In the genomic region with DNA sequence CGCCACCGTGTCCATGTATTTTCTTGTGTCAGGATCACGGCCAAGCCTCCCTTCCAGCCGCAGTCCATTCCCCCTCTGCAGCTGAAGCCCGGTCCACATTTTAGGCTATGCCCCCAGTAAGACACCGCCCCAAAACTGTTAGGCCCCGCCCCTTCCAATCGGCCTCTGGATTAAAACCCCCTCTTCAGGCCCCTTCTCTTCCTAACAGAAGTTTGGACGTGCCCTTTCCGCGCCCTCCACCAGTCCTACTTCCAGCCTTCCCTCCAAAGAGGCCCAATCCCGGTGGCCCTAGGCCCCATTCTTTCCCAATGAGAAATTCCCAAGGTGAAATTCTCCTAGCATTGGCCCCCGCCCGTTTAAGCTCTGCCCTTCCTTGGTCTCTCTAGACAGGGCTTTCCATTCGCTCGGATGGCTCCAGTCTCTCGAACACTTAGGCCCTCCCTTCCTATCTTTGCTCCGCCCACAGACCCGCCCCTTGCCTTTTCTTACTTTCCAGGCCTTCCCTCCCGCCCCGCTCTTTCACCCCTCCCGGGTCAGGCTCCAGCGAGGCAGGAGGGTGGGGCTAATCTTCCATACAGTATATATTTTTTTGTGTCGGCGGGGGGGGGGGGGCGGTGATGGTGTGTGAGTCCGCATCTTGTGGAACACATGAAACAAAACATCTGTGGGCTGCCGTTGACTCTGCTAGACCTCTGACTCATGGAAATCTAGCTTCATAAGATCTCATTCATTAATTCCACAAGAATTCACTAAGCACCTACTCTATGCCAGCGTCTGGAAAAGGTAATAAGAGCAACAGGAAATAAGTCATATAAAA, we compare ENCODE assay signal across 9 cellular contexts. TPM values are rescaled to one million over a fixed set of nuclear protein-coding genes. Genes with fewer than 3 reads are reported as not detected.
DNase-seq lines count a peak whose midpoint lies in the region; ATAC-seq lines count a peak whose summit lies in the region.
"Had no signal": no experiment of that assay in that cellular context is flagged by ENCODE, and none has a peak within 500 bp of the region (broad histone marks: within the 10 kb centered on the region; RNA-seq: fewer than 3 reads in every experiment).

No MANE protein-coding gene starts in this region.

- H3K9me3 Mint-ChIP-seq in activated CD8-positive, alpha-beta memory T cell treated with anti-CD3 and anti-CD28 coated beads, Interleukin-2, amount 10 ng/mL, durations not matched to agents 7 days and 5 days (ENCODE audit: low read depth) = no peaks in the 10 kb centered on the region
- H3K9me3 Mint-ChIP-seq in naive B cell = no peaks in the 10 kb centered on the region
- H3K9me3 Mint-ChIP-seq in stimulated activated naive B cell treated with anti-CD40 and anti-IgM and Interleukin-4, amounts not matched to agents 10 μg/mL and 1 μg/mL and 100 μg/mL, for 72 hours = no peaks in the 10 kb centered on the region

- no peaks in the 10 kb centered on the region for H3K27me3 Mint-ChIP-seq in activated CD8-positive, alpha-beta memory T cell treated with anti-CD3 and anti-CD28 coated beads, Interleukin-2, amount 10 ng/mL, durations not matched to agents 7 days and 5 days
- H3K27me3 Mint-ChIP-seq in naive B cell = no peaks in the 10 kb centered on the region
- no peaks in the 10 kb centered on the region for H3K27me3 Mint-ChIP-seq in stimulated activated naive B cell treated with anti-CD40 and anti-IgM and Interleukin-4, amounts not matched to agents 10 μg/mL and 1 μg/mL and 100 μg/mL, for 72 hours

- H3K27ac Mint-ChIP-seq in activated CD8-positive, alpha-beta memory T cell treated with anti-CD3 and anti-CD28 coated beads, Interleukin-2, amount 10 ng/mL, durations not matched to agents 7 days and 5 days = peak overlapping the region; percentile 96
- peak overlapping the region in 5 of 6 donors; percentile 44 to 91 (median 76) for H3K27ac Mint-ChIP-seq in naive B cell
- peak overlapping the region; percentile 97 for H3K27ac Mint-ChIP-seq in stimulated activated naive B cell treated with anti-CD40 and anti-IgM and Interleukin-4, amounts not matched to agents 10 μg/mL and 1 μg/mL and 100 μg/mL, for 72 hours

- ATAC-seq in activated CD8-positive, alpha-beta memory T cell treated with anti-CD3 and anti-CD28 coated beads, Interleukin-2, amount 10 ng/mL, durations not matched to agents 7 days and 5 days = peak; percentile 37
- no peak for ATAC-seq in naive B cell (ENCODE audit: low read depth in 2 of 2)
- peak in 1 of 2 donors; percentile 20 for ATAC-seq in stimulated activated naive B cell treated with anti-CD40 and anti-IgM and Interleukin-4, amounts not matched to agents 10 μg/mL and 1 μg/mL and 100 μg/mL, for 72 hours (replicated peaks)
- no peak for ATAC-seq in GM19351 (IDR thresholded peaks at IDR 0.05; ENCODE audit: unreplicated experiment)

- CTCF ChIA-PET in activated CD8-positive, alpha-beta memory T cell treated with anti-CD3 and anti-CD28 coated beads, Interleukin-2, amount 10 ng/mL, durations not matched to agents 7 days and 5 days (lab: Charles Lee) = interaction anchor here (0.6 to 4.6 kb wide), 9 partner anchors 11 to 273 kb away, joined by 3 to 65 read pairs (median 4); partner anchors contain the start of genes BLVRB and LTBP4

- H3K27ac ChIP-seq in epithelial cell of prostate = peak overlapping the region; percentile 94
- H3K27ac ChIP-seq: VCaP had no signal

- H3K4me3 Mint-ChIP-seq in activated CD8-positive, alpha-beta memory T cell treated with anti-CD3 and anti-CD28 coated beads, Interleukin-2, amount 10 ng/mL, durations not matched to agents 7 days and 5 days = peak overlapping the region; percentile 91
- peak overlapping the region; percentile 93 to 98 (median 96) for H3K4me3 Mint-ChIP-seq in naive B cell
- peak overlapping the region; percentile 89 to 93 for H3K4me3 Mint-ChIP-seq in stimulated activated naive B cell treated with anti-CD40 and anti-IgM and Interleukin-4, amounts not matched to agents 10 μg/mL and 1 μg/mL and 100 μg/mL, for 72 hours

- DNase-seq in GM04504 (ENCODE audit: low read depth) (peak; percentile 77), NCI-H446 treated with DMSO at 0.1 percent for 48 hours (lab: John Stamatoyannopoulos, UW) (peak; percentile 63), epithelial cell of prostate (ENCODE audit: low read depth, low spot score) (peak; percentile 92), naive B cell (no peak), ACHN (no peak)
- DNase-seq in activated CD8-positive, alpha-beta memory T cell treated with anti-CD3 and anti-CD28 coated beads, Interleukin-2, amount 10 ng/mL, durations not matched to agents 7 days and 5 days = peak; percentile 90
- peak; percentile 58 for DNase-seq in stimulated activated naive B cell treated with anti-CD40 and anti-IgM and Interleukin-4, amounts not matched to agents 10 μg/mL and 1 μg/mL and 100 μg/mL, for 72 hours

- in situ Hi-C loops in ACHN (cut with HindIII; ENCODE audit: low pct_ligation_motif_present, low pct_unique_long_range_greater_than_20kb, low sequenced_read_pairs) = no loop called here

- H3K4me1 Mint-ChIP-seq in activated CD8-positive, alpha-beta memory T cell treated with anti-CD3 and anti-CD28 coated beads, Interleukin-2, amount 10 ng/mL, durations not matched to agents 7 days and 5 days = peaks cover 36% of the 10 kb centered on the region
- peaks cover 37 to 45% (median 44%) of the 10 kb centered on the region in 3 donors for H3K4me1 Mint-ChIP-seq in naive B cell
- H3K4me1 Mint-ChIP-seq in stimulated activated naive B cell treated with anti-CD40 and anti-IgM and Interleukin-4, amounts not matched to agents 10 μg/mL and 1 μg/mL and 100 μg/mL, for 72 hours = peaks cover 36 to 44% of the 10 kb centered on the region in 2 donors

- H3K36me3 Mint-ChIP-seq in activated CD8-positive, alpha-beta memory T cell treated with anti-CD3 and anti-CD28 coated beads, Interleukin-2, amount 10 ng/mL, durations not matched to agents 7 days and 5 days = peaks cover 10% of the 10 kb centered on the region
- peaks cover 6 to 7% of the 10 kb centered on the region in 2 donors for H3K36me3 Mint-ChIP-seq in naive B cell
- H3K36me3 Mint-ChIP-seq in stimulated activated naive B cell treated with anti-CD40 and anti-IgM and Interleukin-4, amounts not matched to agents 10 μg/mL and 1 μg/mL and 100 μg/mL, for 72 hours = peaks cover 11 to 13% of the 10 kb centered on the region in 2 donors

RNA-seq across cellular contexts. Expression of gene LTBP4, which starts 13.6 kb away (rescaled TPM):
- total RNA-seq in activated CD8-positive, alpha-beta memory T cell treated with anti-CD3 and anti-CD28 coated beads, Interleukin-2, amount 10 ng/mL, durations not matched to agents 7 days and 5 days = 10 to 100 TPM; 42.8 to 75.9 TPM
- 10 to 100 TPM in 5 of 6 donors, 1 to 10 TPM in 1; 9.6 to 18.1 (median 14.5) TPM for polyA plus RNA-seq in naive B cell (ENCODE audit: low read depth in 6 of 6)

RNA-seq across cellular contexts. Expression of gene SHKBP1, which starts 38.1 kb away (rescaled TPM):
- total RNA-seq in activated CD8-positive, alpha-beta memory T cell treated with anti-CD3 and anti-CD28 coated beads, Interleukin-2, amount 10 ng/mL, durations not matched to agents 7 days and 5 days = 100 to 1,000 TPM; 135 to 153 TPM
- polyA plus RNA-seq in naive B cell (ENCODE audit: low read depth in 6 of 6) = 100 to 1,000 TPM; 125 to 196 (median 152) TPM

Comparison
In these comparisons a context has a peak if more than half of its experiments do, and no peak if none do; other contexts are left out.
1. DNase-seq: peak in GM04504 (single experiment), NCI-H446 treated with DMSO at 0.1 percent for 48 hours (single experiment), activated CD8-positive, alpha-beta memory T cell treated with anti-CD3 and anti-CD28 coated beads, Interleukin-2, amount 10 ng/mL, durations not matched to agents 7 days and 5 days (single experiment), epithelial cell of prostate (single experiment) and stimulated activated naive B cell treated with anti-CD40 and anti-IgM and Interleukin-4, amounts not matched to agents 10 μg/mL and 1 μg/mL and 100 μg/mL, for 72 hours (single experiment); none in naive B cell (single experiment) and ACHN (single experiment).
2. Peak in every context shown above with its lines, with median percentiles within 50 percentile points of each other: H3K27ac Mint-ChIP-seq and H3K4me3 Mint-ChIP-seq.